17 cellular contexts compared by ENCODE assay signal in the genomic region with DNA sequence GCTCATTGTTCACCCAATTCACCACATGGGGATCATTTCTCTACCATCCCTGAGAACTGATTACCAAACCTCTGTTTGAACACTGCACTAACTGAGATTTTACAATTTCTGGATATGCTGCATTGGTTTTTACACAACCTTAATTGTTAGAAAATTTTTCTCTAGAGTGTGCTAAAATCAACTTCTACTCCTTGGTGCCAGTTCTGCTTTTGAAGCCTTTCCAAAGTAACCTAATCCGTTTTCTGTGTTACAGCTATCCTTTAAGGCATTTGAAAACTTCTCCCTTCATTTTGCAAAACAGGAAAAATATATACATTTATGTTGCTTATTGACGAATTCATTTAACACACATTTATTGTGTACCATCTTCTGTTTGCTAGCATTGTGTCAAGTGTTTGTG. TPM values are rescaled to one million over a fixed set of nuclear protein-coding genes. Genes with fewer than 3 reads are reported as not detected.
DNase-seq lines count a peak whose midpoint lies in the region; ATAC-seq and TF ChIP-seq lines count a peak whose summit lies in the region.
"Had no signal": no experiment of that assay in that cellular context is flagged by ENCODE, and none has a peak within 500 bp of the region (broad histone marks: within the 10 kb centered on the region; RNA-seq: fewer than 3 reads in every experiment).

No MANE protein-coding gene starts in this region.

- peak overlapping the region; percentile 93 for H3K27ac Mint-ChIP-seq in activated naive CD8-positive, alpha-beta T cell treated with anti-CD3 and anti-CD28 coated beads for 36 hours
- peak overlapping the region; percentile 78 to 99 (median 95) for H3K27ac Mint-ChIP-seq in naive thymus-derived CD8-positive, alpha-beta T cell
- H3K27ac Mint-ChIP-seq: brain had no signal

- H3K27me3 ChIP-seq in left ventricle myocardium inferior (ENCODE audit: low read depth) (no peaks in the 10 kb centered on the region), heart right ventricle (no peaks in the 10 kb centered on the region), foreskin keratinocyte (no peaks in the 10 kb centered on the region)

- H3K36me3 Mint-ChIP-seq in activated naive CD8-positive, alpha-beta T cell treated with anti-CD3 and anti-CD28 coated beads for 36 hours: peaks cover 70% of the 10 kb centered on the region
- H3K36me3 Mint-ChIP-seq in naive thymus-derived CD8-positive, alpha-beta T cell: peaks cover 6 to 31% (median 26%) of the 10 kb centered on the region in 3 donors

- intact Hi-C loops in left ventricle myocardium inferior (cut with micrococcal nuclease): no loop called here
- intact Hi-C loops in heart right ventricle (cut with DNase I): no loop called here

- H3K36me3 ChIP-seq in left ventricle myocardium inferior: no peaks in the 10 kb centered on the region
- peaks cover 0 to 3% (median 0%) of the 10 kb centered on the region in 9 donors for H3K36me3 ChIP-seq in heart right ventricle

- H3K9me3 ChIP-seq in left ventricle myocardium inferior (replicated peaks) (no peaks in the 10 kb centered on the region), heart right ventricle (no peaks in the 10 kb centered on the region)

- H3K4me3 ChIP-seq in left ventricle myocardium inferior: no peak overlapping the region
- peak overlapping the region in 1 of 10 donors; percentile 6 for H3K4me3 ChIP-seq in heart right ventricle
- H3K4me3 ChIP-seq: skin epidermis had no signal

- no peak overlapping the region for H3K4me3 Mint-ChIP-seq in activated naive CD8-positive, alpha-beta T cell treated with anti-CD3 and anti-CD28 coated beads for 36 hours
- peak overlapping the region; percentile 10 to 84 (median 68) for H3K4me3 Mint-ChIP-seq in naive thymus-derived CD8-positive, alpha-beta T cell
- H3K4me3 Mint-ChIP-seq: brain, neural crest cell had no signal

- ATAC-seq in heart right ventricle: no peak
- no peak for ATAC-seq in naive thymus-derived CD8-positive, alpha-beta T cell
- ATAC-seq in foreskin keratinocyte: no peak

- H3K27ac ChIP-seq in left ventricle myocardium inferior (replicated peaks): peak overlapping the region; percentile 53
- H3K27ac ChIP-seq in heart right ventricle: peak overlapping the region in 5 of 10 donors; percentile 5 to 99 (median 23)
- H3K27ac ChIP-seq in foreskin keratinocyte: no peak overlapping the region

- H3K4me1 ChIP-seq in left ventricle myocardium inferior (peaks cover 17% of the 10 kb centered on the region), heart right ventricle (peaks cover 0 to 95% (median 5%) of the 10 kb centered on the region in 9 donors), foreskin keratinocyte (no peaks in the 10 kb centered on the region)

- TF ChIP-seq CTCF in left ventricle myocardium inferior (IDR thresholded peaks at IDR 0.05; ENCODE audit: borderline replicate concordance) (no peak), heart right ventricle (IDR thresholded peaks at IDR 0.05) (no peak), foreskin keratinocyte (conservative IDR thresholded peaks at IDR 0.05) (no peak)

- peaks cover 6% of the 10 kb centered on the region for H3K9me3 Mint-ChIP-seq in activated naive CD8-positive, alpha-beta T cell treated with anti-CD3 and anti-CD28 coated beads for 36 hours
- H3K9me3 Mint-ChIP-seq in naive thymus-derived CD8-positive, alpha-beta T cell: peaks cover 0 to 3% (median 0%) of the 10 kb centered on the region in 9 donors
- H3K9me3 Mint-ChIP-seq: brain, neural crest cell had no signal

- H3K27me3 Mint-ChIP-seq in activated naive CD8-positive, alpha-beta T cell treated with anti-CD3 and anti-CD28 coated beads for 36 hours: no peaks in the 10 kb centered on the region
- H3K27me3 Mint-ChIP-seq in naive thymus-derived CD8-positive, alpha-beta T cell: no peaks in the 10 kb centered on the region
- H3K27me3 Mint-ChIP-seq: brain had no signal

- POLR2A ChIA-PET in naive thymus-derived CD8-positive, alpha-beta T cell (lab: Charles Lee): interaction anchor here (0.5 to 5.0 kb wide), 5 partner anchors 8 to 151 kb away, joined by 3 to 31 read pairs (median 6); partner anchors contain the start of gene SMAP2

- peaks cover 86% of the 10 kb centered on the region for H3K4me1 Mint-ChIP-seq in activated naive CD8-positive, alpha-beta T cell treated with anti-CD3 and anti-CD28 coated beads for 36 hours
- H3K4me1 Mint-ChIP-seq in naive thymus-derived CD8-positive, alpha-beta T cell: peaks cover 42 to 96% (median 88%) of the 10 kb centered on the region in 4 donors

- DNase-seq in left ventricle myocardium inferior (no peak), heart right ventricle (no peak), OCI-M2 (lab: John Stamatoyannopoulos, UW; ENCODE audit: unreplicated experiment) (no peak), NCI-H128 (lab: John Stamatoyannopoulos, UW; ENCODE audit: unreplicated experiment) (no peak), foreskin keratinocyte (no peak), H4 (ENCODE audit: low spot score) (no peak)
- no peak for DNase-seq in activated naive CD8-positive, alpha-beta T cell treated with anti-CD3 and anti-CD28 coated beads for 36 hours
- DNase-seq in naive thymus-derived CD8-positive, alpha-beta T cell: no peak
- DNase-seq: activated CD8-positive, alpha-beta memory T cell treated with anti-CD3 and anti-CD28 coated beads, Interleukin-2, amount 50 U/mL, for 4 hours; Karpas-422; left cardiac atrium; NCI-H1694 treated with DMSO at 0.1 percent for 48 hours; NCI-H774; Right ventricle myocardium superior had no signal

- 91 to 92% methylated on average over 2 of the region's 2 CpGs for WGBS in heart right ventricle, 2 donors

RNA-seq across cellular contexts. Expression of gene SMAP2, which starts 23.7 kb away (rescaled TPM):
- total RNA-seq in left ventricle myocardium inferior (15.0 TPM), heart right ventricle (10 to 100 TPM in 9 of 10 donors, 1 to 10 TPM in 1; 9.4 to 29.8 (median 12.2) TPM), foreskin keratinocyte (20.4 and 20.9 TPM in 2 replicates)
- polyA plus RNA-seq in heart right ventricle (10 to 100 TPM; 12.2 to 16.5 TPM), foreskin keratinocyte (15.8 and 18.5 TPM in 2 replicates)
- 100 to 1,000 TPM; 160 to 162 TPM for total RNA-seq in activated naive CD8-positive, alpha-beta T cell treated with anti-CD3 and anti-CD28 coated beads for 36 hours
- total RNA-seq in naive thymus-derived CD8-positive, alpha-beta T cell: 100 to 1,000 TPM; 154 to 160 TPM
- 100 to 1,000 TPM; 297 to 506 (median 298) TPM for polyA plus RNA-seq in naive thymus-derived CD8-positive, alpha-beta T cell
- total RNA-seq in H4 (2014; rRNA removed; shearing (Covaris generic)): 23.1 and 24.1 TPM in 2 replicates

RNA-seq across cellular contexts. Expression of gene ZFP69B, which starts 53.0 kb away (rescaled TPM):
- total RNA-seq in left ventricle myocardium inferior (1.1 TPM), heart right ventricle (1 to 10 TPM in 6 of 10 donors, under 1 TPM in 4; 0.67 to 2.2 (median 1.2) TPM), foreskin keratinocyte (3.2 and 4.2 TPM in 2 replicates)
- polyA plus RNA-seq in heart right ventricle (under 1 TPM; 0.37 to 0.58 TPM), foreskin keratinocyte (0.83 and 0.97 TPM in 2 replicates)
- 1 to 10 TPM; 8.0 to 8.3 TPM for total RNA-seq in activated naive CD8-positive, alpha-beta T cell treated with anti-CD3 and anti-CD28 coated beads for 36 hours
- 10 to 100 TPM; 12.8 to 13.0 TPM for total RNA-seq in naive thymus-derived CD8-positive, alpha-beta T cell
- polyA plus RNA-seq in naive thymus-derived CD8-positive, alpha-beta T cell: 1 to 10 TPM; 1.9 to 4.4 (median 4.3) TPM
- 3.5 and 5.2 TPM in 2 replicates for total RNA-seq in H4 (2014; rRNA removed; shearing (Covaris generic))
